8 cellular contexts compared by ENCODE assay signal in the genomic region with DNA sequence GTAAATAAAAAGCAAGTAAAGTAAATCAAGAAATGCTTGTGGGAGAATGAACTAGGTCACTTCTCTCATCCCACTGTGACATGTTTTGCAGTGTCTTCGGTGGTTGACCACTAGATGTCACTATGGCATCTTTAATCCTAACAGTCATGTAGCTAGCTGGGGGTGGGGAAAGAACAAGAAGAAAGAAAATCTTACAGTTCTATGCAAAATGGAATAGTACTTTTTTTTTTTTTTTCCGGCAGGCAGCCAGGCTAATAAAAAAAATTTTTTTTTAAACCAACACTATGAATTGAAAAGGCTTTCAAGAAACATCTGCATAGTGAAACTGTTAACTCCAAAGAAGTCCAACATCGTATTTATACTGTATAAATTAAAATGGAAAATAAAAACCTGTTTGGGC. TPM values are rescaled to one million over a fixed set of nuclear protein-coding genes. Genes with fewer than 3 reads are reported as not detected.
A peak's percentile ranks its signal among the peaks of the same experiment; 100 is the strongest.
DNase-seq lines count a peak whose midpoint lies in the region; ATAC-seq, FAIRE-seq and TF ChIP-seq lines count a peak whose summit lies in the region.

No MANE protein-coding gene starts in this region.

- FAIRE-seq in urothelium cell line (lab: Jason Lieb, UNC): peak; percentile 90

- no peaks in the 10 kb centered on the region for H3K36me3 ChIP-seq in endodermal cell (ENCODE audit: control insufficient read depth, insufficient read depth, low read length)

- H3K4me3 ChIP-seq in GM12875 (ENCODE audit: low read depth, low read length): no peak overlapping the region
- no peak overlapping the region for H3K4me3 ChIP-seq in endodermal cell (ENCODE audit: low read length)

- 33% methylated on average over 3 of the region's 3 CpGs; no CpG with 5 or more reads in 1 of the 2 experiments for WGBS in endodermal cell (ENCODE audit: insufficient coverage in 1 of 2, insufficient read length in 1 of 2), 2 experiments

- no peaks in the 10 kb centered on the region for H3K9me3 ChIP-seq in endodermal cell (ENCODE audit: control insufficient read depth, low read length)

- H3K9ac ChIP-seq in endodermal cell (ENCODE audit: extremely low read depth, low read length, poor library complexity, severe bottlenecking): no peak overlapping the region

- H3K4me3 Mint-ChIP-seq in T-cell (no peak overlapping the region), endodermal cell (no peak overlapping the region), memory B cell (no peak overlapping the region)

- POLR2A ChIA-PET in T-cell (lab: Charles Lee): interaction anchor here in 1 of 2 donors (0.6 kb wide), 1 partner anchor 973 kb away, joined by 5 read pairs; no protein-coding TSS in a partner anchor

- ATAC-seq in HG02610 (IDR thresholded peaks at IDR 0.05; ENCODE audit: unreplicated experiment): peak; percentile 82
- ATAC-seq in T-cell (replicated peaks in 1 of 4): peak; percentile 52 to 67 (median 63)
- ATAC-seq in memory B cell (ENCODE audit: low read depth): peak; percentile 82

- H3K36me3 Mint-ChIP-seq in T-cell: no peaks in the 10 kb centered on the region
- no peaks in the 10 kb centered on the region for H3K36me3 Mint-ChIP-seq in endodermal cell (ENCODE audit: low read depth)
- H3K36me3 Mint-ChIP-seq in memory B cell: no peaks in the 10 kb centered on the region

- no peaks in the 10 kb centered on the region for H3K27me3 ChIP-seq in endodermal cell (ENCODE audit: control insufficient read depth, insufficient read depth, low read length, poor library complexity, severe bottlenecking)

- H3K27me3 Mint-ChIP-seq in T-cell: no peaks in the 10 kb centered on the region
- no peaks in the 10 kb centered on the region for H3K27me3 Mint-ChIP-seq in endodermal cell (ENCODE audit: insufficient read depth)
- no peaks in the 10 kb centered on the region for H3K27me3 Mint-ChIP-seq in memory B cell

- no peak overlapping the region for H3K27ac ChIP-seq in endodermal cell (ENCODE audit: low read depth, low read length)

- CTCF ChIA-PET in T-cell (lab: Charles Lee): interaction anchor here in 1 of 2 donors (0.6 to 0.7 kb wide), 3 partner anchors 16 to 64 kb away, joined by 3 read pairs; no protein-coding TSS in a partner anchor

- H3K27ac Mint-ChIP-seq in T-cell (no peak overlapping the region), endodermal cell (no peak overlapping the region), memory B cell (no peak overlapping the region)

- DNase-seq in AML-193 (lab: John Stamatoyannopoulos, UW): peak; percentile 59 to 66
- DNase-seq in NCI-H1048 (lab: John Stamatoyannopoulos, UW): peak; percentile 80
- DNase-seq in T-cell: peak in 14 of 34 experiments; percentile 1 to 29 (median 10)
- DNase-seq in endodermal cell: peak; percentile 63
- peak; percentile 16 to 60 for DNase-seq in memory B cell (ENCODE audit: low spot score in 2 of 2)
- DNase-seq in urothelium cell line (ENCODE audit: low spot score): peak; percentile 83

- H3K9me3 Mint-ChIP-seq in T-cell (no peaks in the 10 kb centered on the region), endodermal cell (no peaks in the 10 kb centered on the region), memory B cell (no peaks in the 10 kb centered on the region)

- H3K4me1 ChIP-seq in endodermal cell (ENCODE audit: control insufficient read depth, insufficient read depth, low read length): no peaks in the 10 kb centered on the region

- TF ChIP-seq CTCF in GM12875 (IDR thresholded peaks at IDR 0.05; ENCODE audit: borderline replicate concordance, insufficient read depth, low read depth, low read length) (peak; percentile 60; the same call in 1 of the 2 replicates), endodermal cell (conservative IDR thresholded peaks at IDR 0.05) (peak; percentile 92)

- H3K4me1 Mint-ChIP-seq in T-cell (peaks cover 0 to 5% (median 3%) of the 10 kb centered on the region in 3 donors), endodermal cell (peaks cover 5% of the 10 kb centered on the region), memory B cell (no peaks in the 10 kb centered on the region)

RNA-seq across cellular contexts. Expression of a gene that starts 38.3 kb away (rescaled TPM):
- 1 to 10 TPM; 1.2 to 2.0 (median 1.6) TPM for total RNA-seq in T-cell
- total RNA-seq in endodermal cell: 100 to 1,000 TPM in 1 of 2 donors, 10 to 100 TPM in 1; 78.3 to 145 TPM
- polyA plus RNA-seq in endodermal cell (2013, experiment 1 of 2): 182 TPM
- polyA plus RNA-seq in endodermal cell (2013, experiment 2 of 2): 182 TPM

Comparison
In these comparisons a context has a peak if more than half of its experiments do, and no peak if none do; other contexts are left out.
1. RNA of a gene that starts 38.3 kb away (total RNA-seq): 78.3 to 145 TPM in endodermal cell; 1.2 to 2.0 TPM in T-cell; every median in the first group is over 10 times any median in the second.
2. Peak in every context shown above with its lines, with median percentiles within 50 percentile points of each other: ATAC-seq.